In the genomic region with DNA sequence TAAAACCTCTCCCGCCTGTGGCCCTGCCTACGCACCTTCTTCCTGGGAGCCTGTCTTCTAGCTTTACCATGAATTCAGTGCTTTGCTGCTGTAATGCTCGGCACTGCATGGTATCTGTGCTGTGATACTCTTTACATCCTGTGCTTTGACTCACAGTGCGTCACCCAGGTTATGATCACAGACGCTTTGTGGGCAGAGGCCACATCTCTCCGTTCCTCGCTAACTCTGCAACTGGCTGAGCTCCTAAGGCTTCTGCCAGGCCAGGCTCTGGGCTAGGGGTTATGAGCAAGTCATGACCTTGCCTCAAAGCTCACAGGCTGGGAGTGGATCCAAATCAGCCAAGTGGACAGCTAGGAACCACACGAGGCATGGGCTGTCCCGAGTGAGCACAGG, we compare ENCODE assay signal across 9 cellular contexts. TPM values are rescaled to one million over a fixed set of nuclear protein-coding genes. Genes with fewer than 3 reads are reported as not detected.
A peak's percentile ranks its signal among the peaks of the same experiment; 100 is the strongest.
DNase-seq lines count a peak whose midpoint lies in the region; ATAC-seq and TF ChIP-seq lines count a peak whose summit lies in the region.
"Had no signal": no experiment of that assay in that cellular context is flagged by ENCODE, and none has a peak within 500 bp of the region (broad histone marks: within the 10 kb centered on the region; RNA-seq: fewer than 3 reads in every experiment).

No MANE protein-coding gene starts in this region.

- peak overlapping the region; percentile 58 for H3K4me2 ChIP-seq in PC-3 (ENCODE audit: low read length)

- H3K9me3 ChIP-seq in PC-3 (ENCODE audit: low read length) (no peaks in the 10 kb centered on the region), esophagus muscularis mucosa (no peaks in the 10 kb centered on the region)

- H3K4me3 ChIP-seq in PC-3 (ENCODE audit: low read length): no peak overlapping the region
- H3K4me3 ChIP-seq in esophagus muscularis mucosa: no peak overlapping the region

- H3K4me1 ChIP-seq in PC-3 (ENCODE audit: insufficient read depth, low read length) (peaks cover 34% of the 10 kb centered on the region), esophagus muscularis mucosa (no peaks in the 10 kb centered on the region)

- intact Hi-C loops in PC-3 (cut with micrococcal nuclease): no loop called here
- intact Hi-C loops in esophagus muscularis mucosa (cut with DNase I): no loop called here

- H3K9ac ChIP-seq in PC-3 (ENCODE audit: low read length): peak overlapping the region; percentile 68

- H3K79me2 ChIP-seq in PC-3 (ENCODE audit: low read length): no peaks in the 10 kb centered on the region

- H3K36me3 ChIP-seq in PC-3 (ENCODE audit: low read depth, low read length) (no peaks in the 10 kb centered on the region), esophagus muscularis mucosa (no peaks in the 10 kb centered on the region)

- no peak for TF ChIP-seq POLR2A in esophagus muscularis mucosa (IDR thresholded peaks at IDR 0.05; ENCODE audit: low read depth)

- 81% methylated on average over 9 of the region's 9 CpGs for WGBS in esophagus muscularis mucosa

- H3K27me3 ChIP-seq in PC-3 (ENCODE audit: low read length): no peaks in the 10 kb centered on the region
- no peaks in the 10 kb centered on the region for H3K27me3 ChIP-seq in esophagus muscularis mucosa

- H3F3A ChIP-seq in PC-3 (ENCODE audit: low read length, unreplicated experiment): no peaks in the 10 kb centered on the region

- TF ChIP-seq CTCF in PC-3 (conservative IDR thresholded peaks at IDR 0.05; ENCODE audit: low read depth, low read length) (no peak), esophagus muscularis mucosa (IDR thresholded peaks at IDR 0.05) (no peak)

- H3K27ac ChIP-seq in PC-3 (ENCODE audit: low read length) (peak overlapping the region; percentile 93), esophagus muscularis mucosa (replicated peaks in 1 of 4) (no peak overlapping the region)

- peak; percentile 96 for ATAC-seq in PC-3

- H3K9me2 ChIP-seq in PC-3 (replicated peaks; ENCODE audit: low read length): no peaks in the 10 kb centered on the region

- CTCF ChIA-PET in PC-3 (lab: Charles Lee): interaction anchor here (0.9 to 1.1 kb wide), 5 partner anchors 34 to 267 kb away, joined by 3 to 5 read pairs (median 3); partner anchors contain the start of genes EHD4 and MAPKBP1

- no peaks in the 10 kb centered on the region for H4K20me1 ChIP-seq in PC-3 (ENCODE audit: low read length)

- no peak for TF ChIP-seq EP300 in esophagus muscularis mucosa (IDR thresholded peaks at IDR 0.05)

- peak overlapping the region; percentile 51 for H2AFZ ChIP-seq in PC-3 (ENCODE audit: low read length)

- DNase-seq in PC-3 (peak; percentile 98), activated T-cell treated with anti-CD3 and anti-CD28 coated beads for 48 hours (ENCODE audit: low read depth) (peak; percentile 56), glomerular visceral epithelial cell (ENCODE audit: extremely low spot score) (peak; percentile 94), DMS114 treated with DMSO at 0.1 percent for 48 hours (lab: John Stamatoyannopoulos, UW; ENCODE audit: unreplicated experiment) (no peak), middle frontal gyrus (ENCODE audit: extremely low spot score, low spot score) (no peak), cerebellum (ENCODE audit: low spot score) (no peak), esophagus muscularis mucosa (ENCODE audit: extremely low spot score) (no peak)
- DNase-seq in stimulated activated CD8-positive, alpha-beta memory T cell treated with anti-CD3 and anti-CD28 coated beads, Interleukin-12 subunit alpha, Interleukin-12 subunit beta, amount 100 ng/mL, for 1 hour (ENCODE audit: low read depth): peak; percentile 28
- DNase-seq: KBM-7 had no signal

- POLR2A ChIA-PET in PC-3 (lab: Charles Lee; ENCODE audit: unreplicated experiment): interaction anchor here (0.5 to 0.6 kb wide), 3 partner anchors 16 to 460 kb away, joined by 3 read pairs; no protein-coding TSS in a partner anchor

- BruUV-seq in PC-3 (replicated peaks; lab: Mats Ljungman, UMichigan): no TSS peak

RNA-seq across cellular contexts. Expression of gene SPTBN5, which starts 23.2 kb away (rescaled TPM):
- total RNA-seq in PC-3 (2014; rRNA removed): 0.84 and 0.98 TPM in 2 replicates
- 1.3 TPM for total RNA-seq in cerebellum
- 1 to 10 TPM in 2 of 4 donors, under 1 TPM in 2; 0.17 to 1.2 (median 0.68) TPM for total RNA-seq in esophagus muscularis mucosa

RNA-seq across cellular contexts. Expression of gene PLA2G4B, which starts 32.0 kb away (rescaled TPM):
- total RNA-seq in PC-3 (2014; rRNA removed): 7.0 and 12.2 TPM in 2 replicates
- total RNA-seq in cerebellum: 7.5 TPM
- 1 to 10 TPM in 3 of 4 donors, under 1 TPM in 1; 0.91 to 6.6 (median 2.5) TPM for total RNA-seq in esophagus muscularis mucosa

RNA-seq across cellular contexts. Expression of gene JMJD7, which starts 42.8 kb away (rescaled TPM):
- total RNA-seq in PC-3 (2014; rRNA removed): 8.1 and 13.7 TPM in 2 replicates
- 1.6 TPM for total RNA-seq in cerebellum
- 1 to 10 TPM; 6.2 to 9.6 (median 7.5) TPM for total RNA-seq in esophagus muscularis mucosa

Comparison
In these comparisons a context has a peak if more than half of its experiments do, and no peak if none do; other contexts are left out.
1. DNase-seq: peak in PC-3 (single experiment), activated T-cell treated with anti-CD3 and anti-CD28 coated beads for 48 hours (single experiment), glomerular visceral epithelial cell (single experiment) and stimulated activated CD8-positive, alpha-beta memory T cell treated with anti-CD3 and anti-CD28 coated beads, Interleukin-12 subunit alpha, Interleukin-12 subunit beta, amount 100 ng/mL, for 1 hour (single experiment); none in DMS114 treated with DMSO at 0.1 percent for 48 hours (single experiment), middle frontal gyrus (single experiment), cerebellum (single experiment) and esophagus muscularis mucosa (single experiment).